In genomic region chr17:48812001-48812400, GRCh38 we compare ENCODE assay signal across 17 cellular contexts. TPM values are rescaled to one million over a fixed set of nuclear protein-coding genes. Genes with fewer than 3 reads are reported as not detected.
DNase-seq lines count a peak whose midpoint lies in the region; ATAC-seq, FAIRE-seq and TF ChIP-seq lines count a peak whose summit lies in the region.
"Had no signal": no experiment of that assay in that cellular context is flagged by ENCODE, and none has a peak within 500 bp of the region (broad histone marks: within the 10 kb centered on the region; RNA-seq: fewer than 3 reads in every experiment).

No MANE protein-coding gene starts in this region.

- TF ChIP-seq CTCF in HepG2 (CRISPR knock-in tag; IDR thresholded peaks at IDR 0.05) (no peak), right lobe of liver (IDR thresholded peaks at IDR 0.05) (no peak), lower lobe of right lung (IDR thresholded peaks at IDR 0.05) (no peak)

- H3K27ac ChIP-seq in HepG2 (ENCODE audit: extremely low read length, insufficient read depth, low read length), result no peak overlapping the region
- H3K27ac ChIP-seq in right lobe of liver, result no peak overlapping the region
- peak overlapping the region; percentile 11 for H3K27ac ChIP-seq in duodenal mucosa (ENCODE audit: low read depth, low read length)
- peak overlapping the region; percentile 4 for H3K27ac ChIP-seq in lower lobe of right lung

- H3K9me3 ChIP-seq in HepG2 (ENCODE audit: low read length) (no peaks in the 10 kb centered on the region), right lobe of liver (no peaks in the 10 kb centered on the region), duodenal mucosa (ENCODE audit: control insufficient read depth in 1 of 2, low read length in 2 of 2) (no peaks in the 10 kb centered on the region), lower lobe of right lung (no peaks in the 10 kb centered on the region)
- H3K9me3 ChIP-seq: A549 had no signal

- H3K9ac ChIP-seq in HepG2 (ENCODE audit: insufficient read depth, low read depth, low read length) (no peak overlapping the region), duodenal mucosa (ENCODE audit: low read depth in 1 of 2, low read length in 2 of 2) (peak overlapping the region in 1 of 2 donors; percentile 1)

- no peaks in the 10 kb centered on the region for H3K36me3 ChIP-seq in HepG2 (replicated peaks in 1 of 2; ENCODE audit: control insufficient read depth in 1 of 2, insufficient read depth in 2 of 2, low read length in 2 of 2)
- no peaks in the 10 kb centered on the region for H3K36me3 ChIP-seq in right lobe of liver
- H3K36me3 ChIP-seq in duodenal mucosa (ENCODE audit: control insufficient read depth in 1 of 2, insufficient read depth in 2 of 2, low read length in 2 of 2), result no peaks in the 10 kb centered on the region
- no peaks in the 10 kb centered on the region for H3K36me3 ChIP-seq in lower lobe of right lung

- POLR2A ChIA-PET in HepG2 (lab: Yijun Ruan, JAX), result interaction anchor here (0.9 to 2.9 kb wide), 3 partner anchors 12 to 67 kb away, joined by 3 to 10 read pairs (median 4); no protein-coding TSS in a partner anchor

- DNase-seq in HepG2 (ENCODE audit: low spot score), result no peak
- DNase-seq in right lobe of liver, result no peak
- no peak for DNase-seq in lower lobe of right lung
- no peak for DNase-seq in NCI-H526 (lab: John Stamatoyannopoulos, UW)
- DNase-seq: CD8-positive, alpha-beta T cell; COR-L47; DMS153; GF-D8 had no signal

- 53% methylated on average over 3 of the region's 3 CpGs for WGBS in HepG2 (ENCODE audit: low lambda C conversion rate)
- WGBS in right lobe of liver (ENCODE audit: insufficient coverage, low coverage, low lambda C conversion rate, missing lambda C conversion rate), result 73% methylated on average over 3 of the region's 3 CpGs

- no TSS peak for BruUV-seq in HepG2 (replicated peaks; lab: Mats Ljungman, UMichigan)

- intact Hi-C loops in HepG2 (cut with micrococcal nuclease; ENCODE audit: unreplicated experiment), result no loop called here
- intact Hi-C loops in right lobe of liver (cut with DNase I), result no loop called here
- intact Hi-C loops in lower lobe of right lung (cut with DNase I), result no loop called here

- H3K4me3 ChIP-seq in HepG2 (replicated peaks in 1 of 3; ENCODE audit: insufficient read depth in 1 of 3, low read depth in 2 of 3, low read length in 3 of 3), result no peak overlapping the region
- H3K4me3 ChIP-seq in right lobe of liver, result no peak overlapping the region
- no peak overlapping the region for H3K4me3 ChIP-seq in duodenal mucosa (ENCODE audit: low read depth in 1 of 2, low read length in 2 of 2)
- no peak overlapping the region for H3K4me3 ChIP-seq in lower lobe of right lung
- H3K4me3 ChIP-seq: A549 had no signal

- FAIRE-seq in HepG2 (lab: Jason Lieb, UNC), result no peak
- FAIRE-seq: D721Med, H54 had no signal

- no peaks in the 10 kb centered on the region for H4K20me1 ChIP-seq in HepG2 (ENCODE audit: insufficient read depth, low read length)

- peaks cover 0 to 14% of the 10 kb centered on the region in 2 experiments; a peak in 3 of 5 replicates for H3K27me3 ChIP-seq in HepG2 (ENCODE audit: control insufficient read depth in 1 of 2, insufficient read depth in 2 of 2, low read length in 2 of 2)
- H3K27me3 ChIP-seq in right lobe of liver, result no peaks in the 10 kb centered on the region
- H3K27me3 ChIP-seq in duodenal mucosa (ENCODE audit: control insufficient read depth in 1 of 2, insufficient read depth in 2 of 2, low read length in 2 of 2), result no peaks in the 10 kb centered on the region
- peaks cover 3% of the 10 kb centered on the region for H3K27me3 ChIP-seq in lower lobe of right lung (ENCODE audit: low read depth)

- ATAC-seq in HepG2, result no peak
- no peak for ATAC-seq in right lobe of liver
- ATAC-seq in lower lobe of right lung, result no peak
- ATAC-seq in GM18868 (IDR thresholded peaks at IDR 0.05; ENCODE audit: unreplicated experiment), result no peak
- ATAC-seq in HG02973 (IDR thresholded peaks at IDR 0.05; ENCODE audit: unreplicated experiment), result no peak
- ATAC-seq: A549; CD8-positive, alpha-beta T cell; HCT116 had no signal

- TF ChIP-seq RAD21 in HepG2 (CRISPR knock-in tag; IDR thresholded peaks at IDR 0.05), result no peak

- no peak overlapping the region for H3K4me2 ChIP-seq in HepG2 (ENCODE audit: low read depth, low read length)
- H3K4me2 ChIP-seq: A549 had no signal

- CTCF ChIA-PET in HepG2 (lab: Yijun Ruan, JAX; ENCODE audit: low intra/inter-chr PET ratio, low total read pairs), result interaction anchor here (6.3 kb wide), 1 partner anchor 66 kb away, joined by 155 read pairs; no protein-coding TSS in a partner anchor

- in situ Hi-C loops in HepG2 (cut with HindIII; ENCODE audit: extremely low pct_ligation_motif_present, low pct_unique_long_range_greater_than_20kb), result loop anchor here (5.0 to 10.0 kb wide), 2 partner anchors 65 to 233 kb away; no protein-coding TSS in a partner anchor

- TF ChIP-seq EP300 in HepG2 (IDR thresholded peaks at IDR 0.05; ENCODE audit: low read depth in 2 of 2, low read length in 2 of 2) (no peak), HepG2 (CRISPR knock-in tag; IDR thresholded peaks at IDR 0.05; ENCODE audit: borderline replicate concordance) (no peak)

- no peaks in the 10 kb centered on the region for H3K79me2 ChIP-seq in HepG2 (ENCODE audit: insufficient read depth, low read length)

- H3K4me1 ChIP-seq in HepG2 (ENCODE audit: insufficient read depth, low read length) (peaks cover 37% of the 10 kb centered on the region), right lobe of liver (peaks cover 0 to 3% (median 0%) of the 10 kb centered on the region in 4 donors), duodenal mucosa (ENCODE audit: control insufficient read depth in 1 of 2, insufficient read depth in 2 of 2, low read length in 2 of 2) (peaks cover 24 to 38% of the 10 kb centered on the region in 2 donors), lower lobe of right lung (peaks cover 7% of the 10 kb centered on the region)

- TF ChIP-seq POLR2A in HepG2 (IDR thresholded peaks at IDR 0.05; ENCODE audit: insufficient read depth in 1 of 2, low read depth in 2 of 2, low read length in 2 of 2) (no peak), right lobe of liver (IDR thresholded peaks at IDR 0.05) (no peak)

- H2AFZ ChIP-seq in HepG2 (ENCODE audit: low read length), result no peak overlapping the region

TF ChIP-seq in HepG2, 621 proteins besides CTCF, POLR2A, EP300 and RAD21 (continues in another document):
- peak; percentile 86 for TF ChIP-seq CEBPB (IDR thresholded peaks at IDR 0.05; ENCODE audit: borderline replicate concordance, low read depth, low read length)
- no peak for TF ChIP-seq ZNF562 (CRISPR knock-in tag; IDR thresholded peaks at IDR 0.05; ENCODE audit: borderline replicate concordance)

RNA-seq across cellular contexts. Expression of gene TTLL6, which starts 5.0 kb away (rescaled TPM):
- 0.04 TPM in 1 of 2 replicates, not detected in the other for total RNA-seq in HepG2 (2016; rRNA removed; fragmentation: Illumina TruSeq; extraction: Trizol)
- not detected in 2 replicates for total RNA-seq in HepG2 (2016; cell fraction: cytosol; rRNA removed; fragmentation: Illumina TruSeq; extraction: Trizol; ENCODE audit: low read depth)
- total RNA-seq in HepG2 (2016; cell fraction: insoluble cytoplasmic fraction; rRNA removed; fragmentation: Illumina TruSeq; extraction: Trizol), result 0.09 TPM in 1 of 2 replicates, not detected in the other
- 0.12 TPM in 1 of 2 replicates, not detected in the other for total RNA-seq in HepG2 (2016; cell fraction: membrane; rRNA removed; fragmentation: Illumina TruSeq; extraction: Trizol)
- total RNA-seq in HepG2 (2016; cell fraction: nucleus; rRNA removed; fragmentation: Illumina TruSeq; extraction: Trizol), result not detected in 2 replicates
- polyA plus RNA-seq in HepG2 (2011; rRNA removed), result 0.08 and 0.25 TPM in 2 replicates
- 0.05 and 0.14 TPM in 2 replicates for polyA plus RNA-seq in HepG2 (2011; cell fraction: cytosol; rRNA removed)
- 0.23 and 0.45 TPM in 2 replicates for polyA plus RNA-seq in HepG2 (2011; cell fraction: nucleus; rRNA removed)
- polyA plus RNA-seq in HepG2 (2012), result 0.19 and 0.25 TPM in 2 replicates
- 0.07 TPM in 1 of 2 replicates, not detected in the other for polyA plus RNA-seq in HepG2 (2016; cell fraction: cytosol; fragmentation: Illumina TruSeq; extraction: Trizol; ENCODE audit: low read depth)
- polyA plus RNA-seq in HepG2 (2016; cell fraction: insoluble cytoplasmic fraction; fragmentation: Illumina TruSeq; extraction: Trizol; ENCODE audit: low read depth), result not detected in 2 replicates
- polyA plus RNA-seq in HepG2 (2016; cell fraction: membrane; fragmentation: Illumina TruSeq; extraction: Trizol; ENCODE audit: low read depth), result not detected in 2 replicates
- polyA plus RNA-seq in HepG2 (2016; cell fraction: nucleus; fragmentation: Illumina TruSeq; extraction: Trizol; ENCODE audit: insufficient read depth, low read depth), result not detected in 2 replicates
- 0.16 and 0.40 TPM in 2 replicates for polyA minus RNA-seq in HepG2 (2011; rRNA and poly(A)+ RNA removed; ENCODE audit: low replicate concordance)
- polyA minus RNA-seq in HepG2 (2011; cell fraction: cytosol; rRNA and poly(A)+ RNA removed), result not detected in 2 replicates
- 0.26 and 1.1 TPM in 2 replicates for polyA minus RNA-seq in HepG2 (2011; cell fraction: nucleus; rRNA and poly(A)+ RNA removed)
- total RNA-seq in right lobe of liver, result under 1 TPM in 1 of 6 experiments, not detected in 5; 0.12 TPM
- total RNA-seq in lower lobe of right lung, result 2.7 TPM
- total RNA-seq: CD8-positive, alpha-beta T cell had no signal
- polyA plus RNA-seq: BJ, CD14-positive monocyte had no signal

RNA-seq across cellular contexts. Expression of gene CALCOCO2, which starts 18.8 kb away (rescaled TPM):
- 72.9 and 112 TPM in 2 replicates for total RNA-seq in HepG2 (2016; rRNA removed; fragmentation: Illumina TruSeq; extraction: Trizol)
- total RNA-seq in HepG2 (2016; cell fraction: cytosol; rRNA removed; fragmentation: Illumina TruSeq; extraction: Trizol; ENCODE audit: low read depth), result 21.1 and 22.6 TPM in 2 replicates
- total RNA-seq in HepG2 (2016; cell fraction: insoluble cytoplasmic fraction; rRNA removed; fragmentation: Illumina TruSeq; extraction: Trizol), result 71.0 and 100 TPM in 2 replicates
- total RNA-seq in HepG2 (2016; cell fraction: membrane; rRNA removed; fragmentation: Illumina TruSeq; extraction: Trizol), result 38.8 and 53.3 TPM in 2 replicates
- 38.1 and 38.5 TPM in 2 replicates for total RNA-seq in HepG2 (2016; cell fraction: nucleus; rRNA removed; fragmentation: Illumina TruSeq; extraction: Trizol)
- 109 and 111 TPM in 2 replicates for polyA plus RNA-seq in HepG2 (2011; rRNA removed)
- 33.3 and 42.4 TPM in 2 replicates for polyA plus RNA-seq in HepG2 (2011; cell fraction: cytosol; rRNA removed)
- 39.4 and 47.3 TPM in 2 replicates for polyA plus RNA-seq in HepG2 (2011; cell fraction: nucleus; rRNA removed)
- 114 and 117 TPM in 2 replicates for polyA plus RNA-seq in HepG2 (2012)
- 17.4 and 17.6 TPM in 2 replicates for polyA plus RNA-seq in HepG2 (2016; cell fraction: cytosol; fragmentation: Illumina TruSeq; extraction: Trizol; ENCODE audit: low read depth)
- polyA plus RNA-seq in HepG2 (2016; cell fraction: insoluble cytoplasmic fraction; fragmentation: Illumina TruSeq; extraction: Trizol; ENCODE audit: low read depth), result 96.0 and 107 TPM in 2 replicates
- polyA plus RNA-seq in HepG2 (2016; cell fraction: membrane; fragmentation: Illumina TruSeq; extraction: Trizol; ENCODE audit: low read depth), result 19.3 and 24.7 TPM in 2 replicates
- polyA plus RNA-seq in HepG2 (2016; cell fraction: nucleus; fragmentation: Illumina TruSeq; extraction: Trizol; ENCODE audit: insufficient read depth, low read depth), result 44.4 and 49.5 TPM in 2 replicates
- 62.7 and 120 TPM in 2 replicates for polyA minus RNA-seq in HepG2 (2011; rRNA and poly(A)+ RNA removed; ENCODE audit: low replicate concordance)
- polyA minus RNA-seq in HepG2 (2011; cell fraction: cytosol; rRNA and poly(A)+ RNA removed), result 46.2 and 66.1 TPM in 2 replicates
- polyA minus RNA-seq in HepG2 (2011; cell fraction: nucleus; rRNA and poly(A)+ RNA removed), result 65.1 and 99.0 TPM in 2 replicates
- total RNA-seq in right lobe of liver, result 10 to 100 TPM; 58.0 to 93.3 (median 72.1) TPM
- total RNA-seq in lower lobe of right lung, result 174 TPM

Comparison
In these comparisons a context has a peak if more than half of its experiments do, and no peak if none do; other contexts are left out.
1. H3K27ac ChIP-seq: peak in duodenal mucosa (single experiment) and lower lobe of right lung (single experiment); none in HepG2 (single experiment) and right lobe of liver (0 of 3).